ENCODE assay signal across 16 cellular contexts in genomic region chr2:161068670-161069069, GRCh38.
DNase-seq lines count a peak whose midpoint lies in the region; ATAC-seq and TF ChIP-seq lines count a peak whose summit lies in the region.
"Had no signal": no experiment of that assay in that cellular context is flagged by ENCODE, and none has a peak within 500 bp of the region (broad histone marks: within the 10 kb centered on the region; RNA-seq: fewer than 3 reads in every experiment).

No MANE protein-coding gene starts in this region.

- H3K79me2 ChIP-seq in OCI-LY3 (ENCODE audit: low read length): no peaks in the 10 kb centered on the region
- H3K79me2 ChIP-seq in fibroblast of lung (ENCODE audit: control insufficient read depth, insufficient read depth, low read length): no peaks in the 10 kb centered on the region

- H3K4me3 ChIP-seq in AG10803 (ENCODE audit: low read length): no peak overlapping the region
- no peak overlapping the region for H3K4me3 ChIP-seq in OCI-LY3 (ENCODE audit: low read length)
- no peak overlapping the region for H3K4me3 ChIP-seq in fibroblast of lung (replicated peaks in 1 of 4; ENCODE audit: control extremely low read depth in 1 of 4, insufficient read depth in 1 of 4, low read depth in 3 of 4, low read length in 4 of 4)
- H3K4me3 ChIP-seq in right atrium auricular region: no peak overlapping the region
- no peak overlapping the region for H3K4me3 ChIP-seq in body of pancreas

- H2AFZ ChIP-seq in OCI-LY3 (ENCODE audit: low read depth, low read length) (no peak overlapping the region), fibroblast of lung (ENCODE audit: low read length) (no peak overlapping the region)

- H3K4me1 ChIP-seq in OCI-LY3 (ENCODE audit: low read length) (peaks cover 18% of the 10 kb centered on the region), fibroblast of lung (ENCODE audit: control insufficient read depth, extremely low read depth, insufficient read depth, low read length) (no peaks in the 10 kb centered on the region), right atrium auricular region (peaks cover 3 to 4% of the 10 kb centered on the region in 2 donors), body of pancreas (peaks cover 2% of the 10 kb centered on the region)
- H3K4me1 ChIP-seq: BE2C had no signal

- TF ChIP-seq POLR2A in body of pancreas (IDR thresholded peaks at IDR 0.05): no peak

- H3K4me2 ChIP-seq in OCI-LY3 (ENCODE audit: low read length) (peak overlapping the region; percentile 8; the same call in 1 of the 2 replicates), fibroblast of lung (ENCODE audit: extremely low read depth, insufficient read depth, low read length) (no peak overlapping the region)

- H3K27me3 ChIP-seq in OCI-LY3 (ENCODE audit: low read depth, low read length) (no peaks in the 10 kb centered on the region), fibroblast of lung (ENCODE audit: control insufficient read depth, insufficient read depth, low read length) (no peaks in the 10 kb centered on the region), right atrium auricular region (no peaks in the 10 kb centered on the region), body of pancreas (no peaks in the 10 kb centered on the region)
- H3K27me3 ChIP-seq: BE2C had no signal

- WGBS in body of pancreas, 2 donors: 6 to 40% methylated on average over 1 of the region's 1 CpG

- no peaks in the 10 kb centered on the region for H3K9me3 ChIP-seq in OCI-LY3 (ENCODE audit: insufficient read depth, low read length)
- no peaks in the 10 kb centered on the region for H3K9me3 ChIP-seq in fibroblast of lung (ENCODE audit: control insufficient read depth, insufficient read depth, low read depth, low read length)
- H3K9me3 ChIP-seq in right atrium auricular region: no peaks in the 10 kb centered on the region
- no peaks in the 10 kb centered on the region for H3K9me3 ChIP-seq in body of pancreas
- H3K9me3 ChIP-seq: BE2C had no signal

- TF ChIP-seq CTCF in AG10803 (conservative IDR thresholded peaks at IDR 0.05; ENCODE audit: low read length) (no peak), OCI-LY3 (IDR thresholded peaks at IDR 0.05; ENCODE audit: low read depth, low read length) (no peak), fibroblast of lung (conservative IDR thresholded peaks at IDR 0.05 in 1 of 2, IDR thresholded peaks at IDR 0.05 in 1 of 2; ENCODE audit: low read depth in 1 of 2, low read length in 2 of 2) (no peak), right atrium auricular region (IDR thresholded peaks at IDR 0.05) (no peak), body of pancreas (IDR thresholded peaks at IDR 0.05) (no peak)

- H3K9ac ChIP-seq in OCI-LY3 (ENCODE audit: low read length) (no peak overlapping the region), fibroblast of lung (ENCODE audit: insufficient read depth, low read length) (no peak overlapping the region)

- intact Hi-C loops in body of pancreas (cut with DNase I): no loop called here

- H4K20me1 ChIP-seq in OCI-LY3 (ENCODE audit: insufficient read depth, low read length) (no peaks in the 10 kb centered on the region), fibroblast of lung (ENCODE audit: control insufficient read depth, extremely low read depth, insufficient read depth, low read length) (no peaks in the 10 kb centered on the region)

- H3K36me3 ChIP-seq in OCI-LY3 (replicated peaks; ENCODE audit: low read depth, low read length) (no peaks in the 10 kb centered on the region), fibroblast of lung (ENCODE audit: control insufficient read depth, insufficient read depth, low read length) (no peaks in the 10 kb centered on the region), right atrium auricular region (no peaks in the 10 kb centered on the region), body of pancreas (replicated peaks in 1 of 2; ENCODE audit: insufficient read depth in 1 of 2, low read depth in 2 of 2) (no peaks in the 10 kb centered on the region)
- H3K36me3 ChIP-seq: BE2C had no signal

- H3K27ac ChIP-seq in OCI-LY3 (ENCODE audit: low read length): no peak overlapping the region
- H3K27ac ChIP-seq in fibroblast of lung (ENCODE audit: insufficient read depth, low read length): no peak overlapping the region
- H3K27ac ChIP-seq in right atrium auricular region: no peak overlapping the region
- no peak overlapping the region for H3K27ac ChIP-seq in body of pancreas

- DNase-seq in AG10803 (ENCODE audit: low read depth) (peak; percentile 35), fibroblast of lung (ENCODE audit: low read depth in 2 of 2) (peak; percentile 45 to 46), right atrium auricular region (ENCODE audit: low spot score) (no peak), NCI-H1436 (lab: John Stamatoyannopoulos, UW) (no peak), body of pancreas (no peak), NCI-H2171 treated with DMSO at 0.1 percent for 48 hours (lab: John Stamatoyannopoulos, UW) (no peak)
- DNase-seq: activated CD4-positive, alpha-beta T cell treated with anti-CD3 and anti-CD28 coated beads for 36 hours; activated CD8-positive, alpha-beta memory T cell treated with anti-CD3 and anti-CD28 coated beads, Interleukin-2, amount 50 U/mL, for 48 hours; BE2C; GOT3; hypothalamus; NCI-H187 treated with DMSO at 0.1 percent for 48 hours; nucleus accumbens; stimulated activated CD4-positive, alpha-beta T cell treated with anti-CD3 and anti-CD28 coated beads, Interleukin-4, amount 100 ng/mL, for 1 hour had no signal

- ATAC-seq in GM18868 (IDR thresholded peaks at IDR 0.05; ENCODE audit: unreplicated experiment): peak; percentile 52
- ATAC-seq in body of pancreas: no peak
- ATAC-seq: activated CD4-positive, alpha-beta T cell treated with anti-CD3 and anti-CD28 coated beads for 36 hours had no signal

Comparison
In these comparisons a context has a peak if more than half of its experiments do, and no peak if none do; other contexts are left out.
1. DNase-seq: peak in AG10803 (single experiment) and fibroblast of lung (2 of 2); none in right atrium auricular region (single experiment), NCI-H1436 (single experiment), body of pancreas (0 of 4) and NCI-H2171 treated with DMSO at 0.1 percent for 48 hours (single experiment).